In genomic region chr18:27967938-27968803, GRCh38 we compare ENCODE assay signal across 1 cellular context.
TF ChIP-seq lines count a peak whose summit lies in the region.

No MANE protein-coding gene starts in this region.

TF ChIP-seq in HepG2, 621 proteins besides CTCF, POLR2A, EP300 and RAD21 (continued from another document):
- TF ChIP-seq PAXIP1 (CRISPR knock-in tag; conservative IDR thresholded peaks at IDR 0.05) = peak; percentile 31; the same call in 1 of the 2 replicates
- no peak for TF ChIP-seq TBP (CRISPR knock-in tag; IDR thresholded peaks at IDR 0.05)
- TF ChIP-seq KDM5B (CRISPR knock-in tag; IDR thresholded peaks at IDR 0.05; ENCODE audit: borderline replicate concordance) = no peak
- TF ChIP-seq ZNF513 (CRISPR knock-in tag; conservative IDR thresholded peaks at IDR 0.05) = no peak
- TF ChIP-seq NFIC (IDR thresholded peaks at IDR 0.05; ENCODE audit: low read length) = peak; percentile 52; the same call in 1 of the 2 replicates
- no peak for TF ChIP-seq FOXP1 (IDR thresholded peaks at IDR 0.05)
- TF ChIP-seq FOXP1 (CRISPR knock-in tag; IDR thresholded peaks at IDR 0.05) = 0 out of 2 replicates have a peak, but pooled peaks have one; percentile 8
- TF ChIP-seq RARA (CRISPR knock-in tag; IDR thresholded peaks at IDR 0.05) = 0 out of 2 replicates have a peak, but pooled peaks have one; percentile 8
- TF ChIP-seq CENPX (CRISPR knock-in tag; IDR thresholded peaks at IDR 0.05) = no peak
- TF ChIP-seq NR2F2 (IDR thresholded peaks at IDR 0.05; ENCODE audit: borderline replicate concordance, low read depth) = 0 out of 2 replicates have a peak, but pooled peaks have one; percentile 55
- TF ChIP-seq RERE (CRISPR knock-in tag; IDR thresholded peaks at IDR 0.05; ENCODE audit: low read depth) = 0 out of 2 replicates have a peak, but pooled peaks have one; percentile 18
- no peak for TF ChIP-seq SOX6 (IDR thresholded peaks at IDR 0.05)
- TF ChIP-seq SOX6 (CRISPR knock-in tag; IDR thresholded peaks at IDR 0.05) = peak; percentile 65
- 0 out of 4 replicates have a peak, but pooled peaks of 1 of the 2 experiments have one; percentile 25 for TF ChIP-seq ATF4 (CRISPR knock-in tag; IDR thresholded peaks at IDR 0.05)
- TF ChIP-seq ZNF354B (CRISPR knock-in tag; IDR thresholded peaks at IDR 0.05) = no peak
- TF ChIP-seq NCOA2 (CRISPR knock-in tag; IDR thresholded peaks at IDR 0.05) = peak; percentile 24; the same call in 1 of the 2 replicates
- TF ChIP-seq, protein P1, sequence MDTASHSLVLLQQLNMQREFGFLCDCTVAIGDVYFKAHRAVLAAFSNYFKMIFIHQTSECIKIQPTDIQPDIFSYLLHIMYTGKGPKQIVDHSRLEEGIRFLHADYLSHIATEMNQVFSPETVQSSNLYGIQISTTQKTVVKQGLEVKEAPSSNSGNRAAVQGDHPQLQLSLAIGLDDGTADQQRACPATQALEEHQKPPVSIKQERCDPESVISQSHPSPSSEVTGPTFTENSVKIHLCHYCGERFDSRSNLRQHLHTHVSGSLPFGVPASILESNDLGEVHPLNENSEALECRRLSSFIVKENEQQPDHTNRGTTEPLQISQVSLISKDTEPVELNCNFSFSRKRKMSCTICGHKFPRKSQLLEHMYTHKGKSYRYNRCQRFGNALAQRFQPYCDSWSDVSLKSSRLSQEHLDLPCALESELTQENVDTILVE (CRISPR knock-in tag; IDR thresholded peaks at IDR 0.05) = no peak
- 0 out of 2 replicates have a peak, but pooled peaks have one; percentile 22 for TF ChIP-seq NR2C2 (CRISPR knock-in tag; IDR thresholded peaks at IDR 0.05; ENCODE audit: borderline replicate concordance)
